14 cellular contexts compared by ENCODE assay signal in genomic region chr22:21457023-21457787, GRCh38. TPM values are rescaled to one million over a fixed set of nuclear protein-coding genes. Genes with fewer than 3 reads are reported as not detected.
DNase-seq lines count a peak whose midpoint lies in the region; ATAC-seq, FAIRE-seq and TF ChIP-seq lines count a peak whose summit lies in the region.
"Had no signal": no experiment of that assay in that cellular context is flagged by ENCODE, and none has a peak within 500 bp of the region (broad histone marks: within the 10 kb centered on the region; RNA-seq: fewer than 3 reads in every experiment).

No MANE protein-coding gene starts in this region.

- WGBS in HepG2 (ENCODE audit: low lambda C conversion rate): under 1% methylated on average over 19 of the region's 19 CpGs
- 86 to 87% methylated on average over 19 of the region's 19 CpGs for WGBS in esophagus squamous epithelium, 2 donors

- FAIRE-seq in HepG2 (lab: Jason Lieb, UNC): peak; percentile 42

- CTCF ChIA-PET in HepG2 (lab: Yijun Ruan, JAX; ENCODE audit: low intra/inter-chr PET ratio, low total read pairs): no interaction called here

- no peaks in the 10 kb centered on the region for H3K79me2 ChIP-seq in HepG2 (ENCODE audit: insufficient read depth, low read length)

- peak overlapping the region; percentile 48 for H3K9ac ChIP-seq in HepG2 (ENCODE audit: insufficient read depth, low read depth, low read length)

- no peak overlapping the region for H3K4me3 Mint-ChIP-seq in T-helper 2 cell treated with Interferon-gamma antibody and Interleukin-4, amounts not matched to agents 5 μg/mL and 100 μg/mL, for 36 hours
- H3K4me3 Mint-ChIP-seq in activated T-helper 17 cell treated with anti-CD3 and anti-CD28 coated beads, Interleukin-2, amount 50 U/mL, for 72 hours: no peak overlapping the region

- ATAC-seq in activated T-helper 17 cell treated with anti-CD3 and anti-CD28 coated beads, Interleukin-2, amount 50 U/mL, for 72 hours (replicated peaks): no peak
- peak; percentile 83 for ATAC-seq in HepG2
- ATAC-seq in sciatic nerve: no peak
- no peak for ATAC-seq in GM21390 (IDR thresholded peaks at IDR 0.05; ENCODE audit: unreplicated experiment)

- H3K9me3 Mint-ChIP-seq in T-helper 2 cell treated with Interferon-gamma antibody and Interleukin-4, amounts not matched to agents 5 μg/mL and 100 μg/mL, for 36 hours: no peaks in the 10 kb centered on the region
- no peaks in the 10 kb centered on the region for H3K9me3 Mint-ChIP-seq in activated T-helper 17 cell treated with anti-CD3 and anti-CD28 coated beads, Interleukin-2, amount 50 U/mL, for 72 hours

- TSS peak; percentile 23 for BruUV-seq in HepG2 (replicated peaks; lab: Mats Ljungman, UMichigan)

- H3K4me2 ChIP-seq in HepG2 (ENCODE audit: low read depth, low read length): peak overlapping the region; percentile 94

- in situ Hi-C loops in HepG2 (cut with HindIII; ENCODE audit: extremely low pct_ligation_motif_present, low pct_unique_long_range_greater_than_20kb): no loop called here

- H3K27me3 Mint-ChIP-seq in T-helper 2 cell treated with Interferon-gamma antibody and Interleukin-4, amounts not matched to agents 5 μg/mL and 100 μg/mL, for 36 hours (ENCODE audit: low read depth): no peaks in the 10 kb centered on the region
- no peaks in the 10 kb centered on the region for H3K27me3 Mint-ChIP-seq in activated T-helper 17 cell treated with anti-CD3 and anti-CD28 coated beads, Interleukin-2, amount 50 U/mL, for 72 hours

- TF ChIP-seq RAD21 in HepG2 (CRISPR knock-in tag; IDR thresholded peaks at IDR 0.05): no peak

- no peaks in the 10 kb centered on the region for H3K36me3 Mint-ChIP-seq in T-helper 2 cell treated with Interferon-gamma antibody and Interleukin-4, amounts not matched to agents 5 μg/mL and 100 μg/mL, for 36 hours (ENCODE audit: low read depth)
- no peaks in the 10 kb centered on the region for H3K36me3 Mint-ChIP-seq in activated T-helper 17 cell treated with anti-CD3 and anti-CD28 coated beads, Interleukin-2, amount 50 U/mL, for 72 hours (ENCODE audit: low read depth)

- TF ChIP-seq EP300 in HepG2 (IDR thresholded peaks at IDR 0.05; ENCODE audit: low read depth in 2 of 2, low read length in 2 of 2) (peak in 1 of 2 experiments; percentile 54; a peak in 1 of 4 replicates), HepG2 (CRISPR knock-in tag; IDR thresholded peaks at IDR 0.05; ENCODE audit: borderline replicate concordance) (no peak; the same call in 1 of the 2 replicates)

- H3K36me3 ChIP-seq in HepG2 (replicated peaks in 1 of 2; ENCODE audit: control insufficient read depth in 1 of 2, insufficient read depth in 2 of 2, low read length in 2 of 2) (no peaks in the 10 kb centered on the region), esophagus squamous epithelium (no peaks in the 10 kb centered on the region)

- TF ChIP-seq CTCF in HepG2 (CRISPR knock-in tag; IDR thresholded peaks at IDR 0.05) (no peak), esophagus squamous epithelium (IDR thresholded peaks at IDR 0.05) (no peak)

- H3K27ac ChIP-seq in HepG2 (ENCODE audit: extremely low read length, insufficient read depth, low read length): peak overlapping the region; percentile 88
- no peak overlapping the region for H3K27ac ChIP-seq in esophagus squamous epithelium
- H3K27ac ChIP-seq: 22Rv1 had no signal

- H3K9me3 ChIP-seq in HepG2 (ENCODE audit: low read length) (no peaks in the 10 kb centered on the region), esophagus squamous epithelium (no peaks in the 10 kb centered on the region)

- H2AFZ ChIP-seq in HepG2 (ENCODE audit: low read length): no peak overlapping the region

- H3K4me1 ChIP-seq in HepG2 (ENCODE audit: insufficient read depth, low read length) (peaks cover 21% of the 10 kb centered on the region), esophagus squamous epithelium (peaks cover 0 to 10% (median 0%) of the 10 kb centered on the region in 3 donors)

- H3K4me3 ChIP-seq in HepG2 (replicated peaks in 1 of 3; ENCODE audit: insufficient read depth in 1 of 3, low read depth in 2 of 3, low read length in 3 of 3): peak overlapping the region; percentile 43 to 73 (median 51)
- H3K4me3 ChIP-seq in esophagus squamous epithelium: no peak overlapping the region

- H3K27me3 ChIP-seq in HepG2 (ENCODE audit: control insufficient read depth in 1 of 2, insufficient read depth in 2 of 2, low read length in 2 of 2) (no peaks in the 10 kb centered on the region), esophagus squamous epithelium (no peaks in the 10 kb centered on the region)

- TF ChIP-seq POLR2A in HepG2 (IDR thresholded peaks at IDR 0.05; ENCODE audit: insufficient read depth in 1 of 2, low read depth in 2 of 2, low read length in 2 of 2) (no peak), esophagus squamous epithelium (IDR thresholded peaks at IDR 0.05) (no peak)

- intact Hi-C loops in HepG2 (cut with micrococcal nuclease; ENCODE audit: unreplicated experiment): no loop called here
- intact Hi-C loops in sciatic nerve (cut with DNase I): no loop called here
- intact Hi-C loops in esophagus squamous epithelium (cut with DNase I): no loop called here

- H3K4me1 Mint-ChIP-seq in T-helper 2 cell treated with Interferon-gamma antibody and Interleukin-4, amounts not matched to agents 5 μg/mL and 100 μg/mL, for 36 hours (ENCODE audit: low read depth): no peaks in the 10 kb centered on the region
- H3K4me1 Mint-ChIP-seq in activated T-helper 17 cell treated with anti-CD3 and anti-CD28 coated beads, Interleukin-2, amount 50 U/mL, for 72 hours: no peaks in the 10 kb centered on the region

- no peaks in the 10 kb centered on the region for H4K20me1 ChIP-seq in HepG2 (ENCODE audit: insufficient read depth, low read length)

- POLR2A ChIA-PET in HepG2 (lab: Yijun Ruan, JAX): interaction anchor here (1.1 kb wide), 3 partner anchors 11 to 172 kb away, joined by 3 to 4 read pairs (median 4); no protein-coding TSS in a partner anchor

- no peak overlapping the region for H3K27ac Mint-ChIP-seq in T-helper 2 cell treated with Interferon-gamma antibody and Interleukin-4, amounts not matched to agents 5 μg/mL and 100 μg/mL, for 36 hours
- peak overlapping the region; percentile 20 for H3K27ac Mint-ChIP-seq in activated T-helper 17 cell treated with anti-CD3 and anti-CD28 coated beads, Interleukin-2, amount 50 U/mL, for 72 hours

- DNase-seq in T-helper 2 cell treated with Interferon-gamma antibody and Interleukin-4, amounts not matched to agents 5 μg/mL and 100 μg/mL, for 36 hours (ENCODE audit: low spot score): peak; percentile 3
- DNase-seq in T-helper 2 cell (no peak), HepG2 (ENCODE audit: low spot score) (peak; percentile 65), sciatic nerve (ENCODE audit: low spot score) (peak; percentile 30), esophagus squamous epithelium (lab: John Stamatoyannopoulos, UW) (no peak), nucleus accumbens (lab: John Stamatoyannopoulos, UW) (no peak)
- DNase-seq: activated naive CD4-positive, alpha-beta T cell treated with anti-CD3 and anti-CD28 coated beads, Interleukin-2, amount 50 U/mL, for 16 hours; caudate nucleus; NCI-H1436; NCI-H69; SHP77 had no signal

RNA-seq across cellular contexts. Expression of gene TMEM191C, which starts 10.0 kb away (rescaled TPM):
- 1 to 10 TPM in 1 of 2 donors, under 1 TPM in 1; 0.82 to 5.2 TPM for total RNA-seq in activated T-helper 17 cell treated with anti-CD3 and anti-CD28 coated beads, Interleukin-2, amount 50 U/mL, for 72 hours
- total RNA-seq in HepG2 (2016; rRNA removed; fragmentation: Illumina TruSeq; extraction: Trizol) (1.2 and 2.9 TPM in 2 replicates), sciatic nerve (1.4 TPM), esophagus squamous epithelium (10 to 100 TPM in 1 of 4 donors, 1 to 10 TPM in 1, under 1 TPM in 2; 0.22 to 13.8 (median 4.7) TPM)
- 1.9 and 4.2 TPM in 2 replicates for total RNA-seq in HepG2 (2016; cell fraction: cytosol; rRNA removed; fragmentation: Illumina TruSeq; extraction: Trizol; ENCODE audit: low read depth)
- 0.85 and 0.91 TPM in 2 replicates for total RNA-seq in HepG2 (2016; cell fraction: insoluble cytoplasmic fraction; rRNA removed; fragmentation: Illumina TruSeq; extraction: Trizol)
- 1.3 and 1.9 TPM in 2 replicates for total RNA-seq in HepG2 (2016; cell fraction: membrane; rRNA removed; fragmentation: Illumina TruSeq; extraction: Trizol)
- 1.6 TPM in 2 replicates for total RNA-seq in HepG2 (2016; cell fraction: nucleus; rRNA removed; fragmentation: Illumina TruSeq; extraction: Trizol)
- 2.9 and 3.3 TPM in 2 replicates for polyA plus RNA-seq in HepG2 (2011; rRNA removed)
- polyA plus RNA-seq in HepG2 (2011; cell fraction: cytosol; rRNA removed): 3.1 and 4.1 TPM in 2 replicates
- 19.1 and 20.7 TPM in 2 replicates for polyA plus RNA-seq in HepG2 (2011; cell fraction: nucleus; rRNA removed)
- 1.2 and 1.3 TPM in 2 replicates for polyA plus RNA-seq in HepG2 (2012)
- polyA plus RNA-seq in HepG2 (2016; cell fraction: cytosol; fragmentation: Illumina TruSeq; extraction: Trizol; ENCODE audit: low read depth): 0.45 and 0.86 TPM in 2 replicates
- polyA plus RNA-seq in HepG2 (2016; cell fraction: insoluble cytoplasmic fraction; fragmentation: Illumina TruSeq; extraction: Trizol; ENCODE audit: low read depth): 0.90 and 1.4 TPM in 2 replicates
- 0.54 and 0.72 TPM in 2 replicates for polyA plus RNA-seq in HepG2 (2016; cell fraction: membrane; fragmentation: Illumina TruSeq; extraction: Trizol; ENCODE audit: low read depth)
- 3.6 and 4.2 TPM in 2 replicates for polyA plus RNA-seq in HepG2 (2016; cell fraction: nucleus; fragmentation: Illumina TruSeq; extraction: Trizol; ENCODE audit: insufficient read depth, low read depth)
- 1.1 and 3.0 TPM in 2 replicates for polyA minus RNA-seq in HepG2 (2011; rRNA and poly(A)+ RNA removed; ENCODE audit: low replicate concordance)
- polyA minus RNA-seq in HepG2 (2011; cell fraction: cytosol; rRNA and poly(A)+ RNA removed): 1.3 and 2.4 TPM in 2 replicates
- 2.2 and 4.0 TPM in 2 replicates for polyA minus RNA-seq in HepG2 (2011; cell fraction: nucleus; rRNA and poly(A)+ RNA removed)

RNA-seq across cellular contexts. Expression of gene HIC2, which starts 40.0 kb away (rescaled TPM):
- 1 to 10 TPM; 4.8 to 6.2 TPM for total RNA-seq in activated T-helper 17 cell treated with anti-CD3 and anti-CD28 coated beads, Interleukin-2, amount 50 U/mL, for 72 hours
- total RNA-seq in HepG2 (2016; rRNA removed; fragmentation: Illumina TruSeq; extraction: Trizol) (11.6 and 13.7 TPM in 2 replicates), sciatic nerve (4.8 TPM), esophagus squamous epithelium (1 to 10 TPM; 3.3 to 5.2 (median 4.6) TPM)
- 1.2 and 1.5 TPM in 2 replicates for total RNA-seq in HepG2 (2016; cell fraction: cytosol; rRNA removed; fragmentation: Illumina TruSeq; extraction: Trizol; ENCODE audit: low read depth)
- total RNA-seq in HepG2 (2016; cell fraction: insoluble cytoplasmic fraction; rRNA removed; fragmentation: Illumina TruSeq; extraction: Trizol): 9.7 and 13.2 TPM in 2 replicates
- total RNA-seq in HepG2 (2016; cell fraction: membrane; rRNA removed; fragmentation: Illumina TruSeq; extraction: Trizol): 4.6 and 5.2 TPM in 2 replicates
- 10.7 and 10.9 TPM in 2 replicates for total RNA-seq in HepG2 (2016; cell fraction: nucleus; rRNA removed; fragmentation: Illumina TruSeq; extraction: Trizol)
- 5.0 and 6.1 TPM in 2 replicates for polyA plus RNA-seq in HepG2 (2011; rRNA removed)
- polyA plus RNA-seq in HepG2 (2011; cell fraction: cytosol; rRNA removed): 4.6 and 4.8 TPM in 2 replicates
- polyA plus RNA-seq in HepG2 (2011; cell fraction: nucleus; rRNA removed): 14.6 and 16.6 TPM in 2 replicates
- polyA plus RNA-seq in HepG2 (2012): 12.6 and 12.9 TPM in 2 replicates
- polyA plus RNA-seq in HepG2 (2016; cell fraction: cytosol; fragmentation: Illumina TruSeq; extraction: Trizol; ENCODE audit: low read depth): 0.53 and 0.58 TPM in 2 replicates
- 7.8 and 10.0 TPM in 2 replicates for polyA plus RNA-seq in HepG2 (2016; cell fraction: insoluble cytoplasmic fraction; fragmentation: Illumina TruSeq; extraction: Trizol; ENCODE audit: low read depth)
- polyA plus RNA-seq in HepG2 (2016; cell fraction: membrane; fragmentation: Illumina TruSeq; extraction: Trizol; ENCODE audit: low read depth): 1.8 and 2.0 TPM in 2 replicates
- 14.3 and 15.7 TPM in 2 replicates for polyA plus RNA-seq in HepG2 (2016; cell fraction: nucleus; fragmentation: Illumina TruSeq; extraction: Trizol; ENCODE audit: insufficient read depth, low read depth)
- 2.3 and 19.9 TPM in 2 replicates for polyA minus RNA-seq in HepG2 (2011; rRNA and poly(A)+ RNA removed; ENCODE audit: low replicate concordance)
- 7.5 and 8.9 TPM in 2 replicates for polyA minus RNA-seq in HepG2 (2011; cell fraction: cytosol; rRNA and poly(A)+ RNA removed)
- 10.9 and 11.6 TPM in 2 replicates for polyA minus RNA-seq in HepG2 (2011; cell fraction: nucleus; rRNA and poly(A)+ RNA removed)

Comparison
In these comparisons a context has a peak if more than half of its experiments do, and no peak if none do; other contexts are left out.
1. DNase-seq: peak in T-helper 2 cell treated with Interferon-gamma antibody and Interleukin-4, amounts not matched to agents 5 μg/mL and 100 μg/mL, for 36 hours (single experiment), HepG2 (single experiment) and sciatic nerve (single experiment); none in T-helper 2 cell (0 of 5), esophagus squamous epithelium (single experiment) and nucleus accumbens (0 of 56).
2. H3K4me3 ChIP-seq: peak in HepG2 (3 of 3); none in esophagus squamous epithelium (0 of 4).